8 cellular contexts compared by ENCODE assay signal in genomic region chr19:45470147-45471081, GRCh38. TPM values are rescaled to one million over a fixed set of nuclear protein-coding genes. Genes with fewer than 3 reads are reported as not detected.
DNase-seq lines count a peak whose midpoint lies in the region; ATAC-seq lines count a peak whose summit lies in the region.

No MANE protein-coding gene starts in this region.

- H3K4me3 ChIP-seq in right cardiac atrium (ENCODE audit: low read length), result peak overlapping the region; percentile 53

- H3K4me1 ChIP-seq in right cardiac atrium (ENCODE audit: control insufficient read depth, insufficient read depth, low read length), result no peaks in the 10 kb centered on the region

- intact Hi-C loops in right cardiac atrium (cut with DNase I), result no loop called here

- peak; percentile 19 for DNase-seq in stimulated activated CD8-positive, alpha-beta memory T cell treated with anti-CD3 and anti-CD28 coated beads, Interleukin-12 subunit alpha, Interleukin-12 subunit beta, amount 100 ng/mL, for 1 hour (ENCODE audit: low read depth)
- no peak for DNase-seq in stimulated activated CD8-positive, alpha-beta memory T cell treated with anti-CD3 and anti-CD28 coated beads, Interleukin-4, amount 100 ng/mL, for 48 hours
- peak; percentile 28 for DNase-seq in activated gamma-delta T cell (lab: John Stamatoyannopoulos, UW)
- DNase-seq in right cardiac atrium, result peak in 2 of 3 donors; percentile 65 to 73
- no peak for DNase-seq in stimulated activated CD4-positive, alpha-beta T cell treated with anti-CD3 and anti-CD28 coated beads, Interleukin-12 subunit alpha, Interleukin-12 subunit beta, amount 100 ng/mL, for 4 hours
- no peak for DNase-seq in NCI-H2227 (lab: John Stamatoyannopoulos, UW; ENCODE audit: unreplicated experiment)

- no peaks in the 10 kb centered on the region for H3K9me3 ChIP-seq in right cardiac atrium (ENCODE audit: control insufficient read depth, low read length)

- H3K9me3 Mint-ChIP-seq in stimulated activated memory B cell treated with anti-CD40 and anti-IgM and Interleukin-4, amounts not matched to agents 10 μg/mL and 1 μg/mL and 100 μg/mL, for 72 hours, result no peaks in the 10 kb centered on the region

- 72% methylated on average over 40 of the region's 40 CpGs for WGBS in right cardiac atrium

- H3K4me3 Mint-ChIP-seq in stimulated activated memory B cell treated with anti-CD40 and anti-IgM and Interleukin-4, amounts not matched to agents 10 μg/mL and 1 μg/mL and 100 μg/mL, for 72 hours, result peak overlapping the region; percentile 87

- no peak overlapping the region for H3K27ac ChIP-seq in right cardiac atrium (ENCODE audit: low read length)

- no peaks in the 10 kb centered on the region for H3K27me3 ChIP-seq in right cardiac atrium (ENCODE audit: control insufficient read depth, insufficient read depth)

- ATAC-seq in right cardiac atrium, result peak; percentile 1 to 5
- ATAC-seq in stimulated activated memory B cell treated with anti-CD40 and anti-IgM and Interleukin-4, amounts not matched to agents 10 μg/mL and 1 μg/mL and 100 μg/mL, for 72 hours, result peak; percentile 5
- ATAC-seq in HG02610 (IDR thresholded peaks at IDR 0.05; ENCODE audit: unreplicated experiment), result no peak

- peaks cover 1% of the 10 kb centered on the region for H3K27me3 Mint-ChIP-seq in stimulated activated memory B cell treated with anti-CD40 and anti-IgM and Interleukin-4, amounts not matched to agents 10 μg/mL and 1 μg/mL and 100 μg/mL, for 72 hours

- H3K4me1 Mint-ChIP-seq in stimulated activated memory B cell treated with anti-CD40 and anti-IgM and Interleukin-4, amounts not matched to agents 10 μg/mL and 1 μg/mL and 100 μg/mL, for 72 hours, result peaks cover 69% of the 10 kb centered on the region

- H3K36me3 Mint-ChIP-seq in stimulated activated memory B cell treated with anti-CD40 and anti-IgM and Interleukin-4, amounts not matched to agents 10 μg/mL and 1 μg/mL and 100 μg/mL, for 72 hours, result peaks cover 6% of the 10 kb centered on the region

- H3K27ac Mint-ChIP-seq in stimulated activated memory B cell treated with anti-CD40 and anti-IgM and Interleukin-4, amounts not matched to agents 10 μg/mL and 1 μg/mL and 100 μg/mL, for 72 hours, result peak overlapping the region; percentile 92

RNA-seq across cellular contexts. Expression of gene FOSB, which starts 2.6 kb away (rescaled TPM):
- 10 to 100 TPM in 1 of 4 donors, 1 to 10 TPM in 3; 1.6 to 16.3 (median 6.1) TPM for total RNA-seq in right cardiac atrium
- 57.8 TPM for polyA plus RNA-seq in right cardiac atrium

RNA-seq across cellular contexts. Expression of gene RTN2, which starts 26.4 kb away (rescaled TPM):
- total RNA-seq in right cardiac atrium, result 10 to 100 TPM; 18.7 to 26.4 (median 20.4) TPM
- polyA plus RNA-seq in right cardiac atrium, result 20.2 TPM

RNA-seq across cellular contexts. Expression of gene PPM1N, which starts 27.8 kb away (rescaled TPM):
- total RNA-seq in right cardiac atrium, result under 1 TPM in 2 of 4 donors, not detected in 2; 0.24 to 0.96 TPM
- 0.91 TPM for polyA plus RNA-seq in right cardiac atrium

RNA-seq across cellular contexts. Expression of gene VASP, which starts 36.9 kb away (rescaled TPM):
- 10 to 100 TPM; 44.1 to 85.4 (median 47.4) TPM for total RNA-seq in right cardiac atrium
- 42.2 TPM for polyA plus RNA-seq in right cardiac atrium

RNA-seq across cellular contexts. Expression of gene ERCC1, which starts 46.7 kb away (rescaled TPM):
- 100 to 1,000 TPM; 133 to 143 (median 139) TPM for total RNA-seq in right cardiac atrium
- 139 TPM for polyA plus RNA-seq in right cardiac atrium

Comparison
In these comparisons a context has a peak if more than half of its experiments do, and no peak if none do; other contexts are left out.
1. DNase-seq: peak in stimulated activated CD8-positive, alpha-beta memory T cell treated with anti-CD3 and anti-CD28 coated beads, Interleukin-12 subunit alpha, Interleukin-12 subunit beta, amount 100 ng/mL, for 1 hour (single experiment), activated gamma-delta T cell (single experiment) and right cardiac atrium (2 of 3); none in stimulated activated CD8-positive, alpha-beta memory T cell treated with anti-CD3 and anti-CD28 coated beads, Interleukin-4, amount 100 ng/mL, for 48 hours (single experiment), stimulated activated CD4-positive, alpha-beta T cell treated with anti-CD3 and anti-CD28 coated beads, Interleukin-12 subunit alpha, Interleukin-12 subunit beta, amount 100 ng/mL, for 4 hours (single experiment) and NCI-H2227 (single experiment).